Comparison of ENCODE assay signal across 8 cellular contexts in the genomic region with DNA sequence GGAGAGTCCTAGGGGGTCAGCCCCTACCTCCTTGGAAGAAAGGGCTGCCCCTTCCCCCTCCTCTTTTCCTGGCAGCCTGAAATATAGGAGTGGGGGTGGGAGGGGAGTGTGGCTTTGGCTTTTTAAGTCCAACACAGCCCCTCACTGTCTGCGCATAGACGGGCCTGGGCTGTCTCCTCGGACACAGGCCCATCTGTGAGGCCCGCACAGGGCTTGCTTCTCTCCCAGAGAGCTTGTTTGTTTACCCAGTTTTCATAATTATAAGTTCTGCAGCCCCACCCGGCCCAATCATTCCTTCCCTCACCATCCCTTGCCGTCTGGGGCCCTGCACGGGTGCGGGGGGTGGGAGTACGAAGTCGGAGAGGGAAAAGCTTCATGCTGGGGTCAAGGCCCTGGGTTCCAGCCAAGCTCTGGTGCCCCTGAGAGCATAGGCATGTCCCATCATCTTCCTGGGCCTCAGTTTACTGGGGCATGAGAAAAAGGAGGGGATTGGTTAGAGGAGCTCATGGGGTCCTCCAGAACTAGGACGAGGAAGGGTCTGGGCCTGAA. TPM values are rescaled to one million over a fixed set of nuclear protein-coding genes. Genes with fewer than 3 reads are reported as not detected.
DNase-seq lines count a peak whose midpoint lies in the region; ATAC-seq, FAIRE-seq and TF ChIP-seq lines count a peak whose summit lies in the region.

No MANE protein-coding gene starts in this region.

- WGBS in SK-N-SH (ENCODE audit: low lambda C conversion rate): 72% methylated on average over 11 of the region's 11 CpGs
- 37% methylated on average over 11 of the region's 11 CpGs for WGBS in suprapubic skin

- TF ChIP-seq EP300 in SK-N-SH (IDR thresholded peaks at IDR 0.05; ENCODE audit: borderline replicate concordance in 1 of 2, low read depth in 1 of 2, low read length in 1 of 2): no peak
- TF ChIP-seq EP300 in suprapubic skin (IDR thresholded peaks at IDR 0.05): no peak

- H3K27me3 ChIP-seq in SK-N-SH (ENCODE audit: insufficient read depth): no peaks in the 10 kb centered on the region
- no peaks in the 10 kb centered on the region for H3K27me3 ChIP-seq in suprapubic skin

- FAIRE-seq in kidney (lab: Jason Lieb, UNC): no peak

- peaks cover 8 to 39% of the 10 kb centered on the region in 2 experiments for H3K36me3 ChIP-seq in SK-N-SH (replicated peaks in 1 of 2; ENCODE audit: control insufficient read depth in 1 of 2, insufficient read depth in 2 of 2, low read length in 1 of 2)
- H3K36me3 ChIP-seq in kidney (ENCODE audit: control insufficient read depth in 1 of 2, insufficient read depth in 2 of 2, low read length in 2 of 2): peaks cover 0 to 8% of the 10 kb centered on the region in 2 donors
- H3K36me3 ChIP-seq in suprapubic skin: peaks cover 7% of the 10 kb centered on the region

- H3K79me2 ChIP-seq in SK-N-SH (ENCODE audit: insufficient read depth): peaks cover 95% of the 10 kb centered on the region

- peak overlapping the region; percentile 17 for H3K4me3 Mint-ChIP-seq in activated naive CD8-positive, alpha-beta T cell

- no peaks in the 10 kb centered on the region for H3K9me3 Mint-ChIP-seq in activated naive CD8-positive, alpha-beta T cell (ENCODE audit: low read depth)

- peak overlapping the region in 1 of 2 experiments; percentile 33; a peak in 1 of 4 replicates for H3K4me3 ChIP-seq in SK-N-SH (ENCODE audit: low read depth in 2 of 2, low read length in 1 of 2)
- no peak overlapping the region for H3K4me3 ChIP-seq in kidney (ENCODE audit: low read length in 2 of 2)
- no peak overlapping the region for H3K4me3 ChIP-seq in suprapubic skin

- H3K27me3 Mint-ChIP-seq in activated naive CD8-positive, alpha-beta T cell: no peaks in the 10 kb centered on the region

- peak overlapping the region; percentile 45; the same call in 1 of the 2 replicates for H3K9ac ChIP-seq in SK-N-SH
- peak overlapping the region in 1 of 2 donors; percentile 75 for H3K9ac ChIP-seq in kidney (ENCODE audit: low read length in 2 of 2)

- POLR2A ChIA-PET in SK-N-SH (lab: Yijun Ruan, JAX): interaction anchor here (0.5 to 1.9 kb wide), 2 partner anchors 9 to 235 kb away, joined by 3 to 5 read pairs; no protein-coding TSS in a partner anchor

- no peak overlapping the region for H2AFZ ChIP-seq in SK-N-SH (ENCODE audit: low read depth)

- peak overlapping the region; percentile 92 to 94 for H3K27ac ChIP-seq in SK-N-SH (ENCODE audit: low read depth in 2 of 2, low read length in 1 of 2)
- peak overlapping the region; percentile 16 to 40 for H3K27ac ChIP-seq in kidney (ENCODE audit: low read depth in 2 of 2, low read length in 2 of 2)
- peak overlapping the region; percentile 84 for H3K27ac ChIP-seq in suprapubic skin

- no peak for DNase-seq in SK-N-SH
- DNase-seq in kidney: peak; percentile 59
- DNase-seq in suprapubic skin (ENCODE audit: low spot score in 2 of 2): peak in 1 of 2 donors; percentile 55
- no peak for DNase-seq in NCI-H345 treated with DMSO at 0.1 percent for 48 hours (lab: John Stamatoyannopoulos, UW; ENCODE audit: unreplicated experiment)
- DNase-seq in cerebellum (ENCODE audit: low spot score): no peak
- DNase-seq in NCI-H1694 (lab: John Stamatoyannopoulos, UW): no peak

- ATAC-seq in SK-N-SH treated with all-trans-retinoic acid at 6 μM for 48 hours: no peak

- no peaks in the 10 kb centered on the region for H3K9me3 ChIP-seq in SK-N-SH
- no peaks in the 10 kb centered on the region for H3K9me3 ChIP-seq in kidney (ENCODE audit: control insufficient read depth in 1 of 2, low read length in 2 of 2)
- no peaks in the 10 kb centered on the region for H3K9me3 ChIP-seq in suprapubic skin

- peaks cover 34% of the 10 kb centered on the region for H4K20me1 ChIP-seq in SK-N-SH (ENCODE audit: insufficient read depth)

- no peak for TF ChIP-seq RAD21 in SK-N-SH (IDR thresholded peaks at IDR 0.05; ENCODE audit: low read length)

- no peaks in the 10 kb centered on the region for H3K36me3 Mint-ChIP-seq in activated naive CD8-positive, alpha-beta T cell

- H3K4me2 ChIP-seq in SK-N-SH: peak overlapping the region; percentile 80

- H3F3A ChIP-seq in SK-N-SH (replicated peaks; ENCODE audit: insufficient read depth): peaks cover 55% of the 10 kb centered on the region

- no peak for TF ChIP-seq POLR2A in suprapubic skin (IDR thresholded peaks at IDR 0.05)

- H3K4me1 ChIP-seq in SK-N-SH (ENCODE audit: control insufficient read depth in 1 of 2, insufficient read depth in 2 of 2, low read depth in 1 of 2, low read length in 1 of 2): peaks cover 38 to 73% of the 10 kb centered on the region in 2 experiments; a peak in 3 of 4 replicates
- peaks cover 37 to 55% of the 10 kb centered on the region in 2 donors for H3K4me1 ChIP-seq in kidney (ENCODE audit: control insufficient read depth in 1 of 2, insufficient read depth in 1 of 2, low read depth in 1 of 2, low read length in 2 of 2)
- peaks cover 94% of the 10 kb centered on the region for H3K4me1 ChIP-seq in suprapubic skin

- no peak overlapping the region for H3K27ac Mint-ChIP-seq in activated naive CD8-positive, alpha-beta T cell

- H3K9me2 ChIP-seq in SK-N-SH: no peaks in the 10 kb centered on the region

- TF ChIP-seq CTCF in SK-N-SH (IDR thresholded peaks at IDR 0.05): no peak
- no peak for TF ChIP-seq CTCF in kidney (IDR thresholded peaks at IDR 0.05; ENCODE audit: borderline replicate concordance, extremely low read depth, insufficient read depth)
- TF ChIP-seq CTCF in suprapubic skin (IDR thresholded peaks at IDR 0.05): no peak

- intact Hi-C loops in kidney (cut with DNase I): no loop called here

- peaks cover 55% of the 10 kb centered on the region for H3K4me1 Mint-ChIP-seq in activated naive CD8-positive, alpha-beta T cell (ENCODE audit: low read depth)

- CTCF ChIA-PET in SK-N-SH (lab: Yijun Ruan, JAX): interaction anchor here (0.9 to 5.5 kb wide), 7 partner anchors 9 to 177 kb away, joined by 3 to 23 read pairs (median 5); partner anchors contain the start of gene TOR2A

TF ChIP-seq in SK-N-SH, 30 proteins besides CTCF, POLR2A, EP300 and RAD21:
- TF ChIP-seq ELF1 (IDR thresholded peaks at IDR 0.05): no peak

TF ChIP-seq in SK-N-SH treated with all-trans-retinoic acid at 6 μM for 48 hours, 23 proteins besides CTCF, POLR2A, EP300 and RAD21 (continues in another document):
- no peak for TF ChIP-seq CSRNP3 (CRISPR knock-in tag; IDR thresholded peaks at IDR 0.05)
- TF ChIP-seq BACH2 (CRISPR knock-in tag; IDR thresholded peaks at IDR 0.05; ENCODE audit: borderline replicate concordance): no peak
- TF ChIP-seq PPARA (CRISPR knock-in tag; IDR thresholded peaks at IDR 0.05; ENCODE audit: borderline replicate concordance): no peak
- no peak for TF ChIP-seq ZNF70 (CRISPR knock-in tag; IDR thresholded peaks at IDR 0.05)
- TF ChIP-seq ARNTL (CRISPR knock-in tag; IDR thresholded peaks at IDR 0.05; ENCODE audit: borderline replicate concordance, low read depth): no peak
- TF ChIP-seq, protein P1, sequence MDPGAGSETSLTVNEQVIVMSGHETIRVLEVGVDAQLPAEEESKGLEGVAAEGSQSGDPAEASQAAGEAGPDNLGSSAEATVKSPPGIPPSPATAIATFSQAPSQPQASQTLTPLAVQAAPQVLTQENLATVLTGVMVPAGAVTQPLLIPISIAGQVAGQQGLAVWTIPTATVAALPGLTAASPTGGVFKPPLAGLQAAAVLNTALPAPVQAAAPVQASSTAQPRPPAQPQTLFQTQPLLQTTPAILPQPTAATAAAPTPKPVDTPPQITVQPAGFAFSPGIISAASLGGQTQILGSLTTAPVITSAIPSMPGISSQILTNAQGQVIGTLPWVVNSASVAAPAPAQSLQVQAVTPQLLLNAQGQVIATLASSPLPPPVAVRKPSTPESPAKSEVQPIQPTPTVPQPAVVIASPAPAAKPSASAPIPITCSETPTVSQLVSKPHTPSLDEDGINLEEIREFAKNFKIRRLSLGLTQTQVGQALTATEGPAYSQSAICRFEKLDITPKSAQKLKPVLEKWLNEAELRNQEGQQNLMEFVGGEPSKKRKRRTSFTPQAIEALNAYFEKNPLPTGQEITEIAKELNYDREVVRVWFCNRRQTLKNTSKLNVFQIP (CRISPR knock-in tag; IDR thresholded peaks at IDR 0.05; ENCODE audit: borderline replicate concordance, low read depth): no peak
- TF ChIP-seq ZNF8 (CRISPR knock-in tag; IDR thresholded peaks at IDR 0.05): no peak
- TF ChIP-seq, protein P2, sequence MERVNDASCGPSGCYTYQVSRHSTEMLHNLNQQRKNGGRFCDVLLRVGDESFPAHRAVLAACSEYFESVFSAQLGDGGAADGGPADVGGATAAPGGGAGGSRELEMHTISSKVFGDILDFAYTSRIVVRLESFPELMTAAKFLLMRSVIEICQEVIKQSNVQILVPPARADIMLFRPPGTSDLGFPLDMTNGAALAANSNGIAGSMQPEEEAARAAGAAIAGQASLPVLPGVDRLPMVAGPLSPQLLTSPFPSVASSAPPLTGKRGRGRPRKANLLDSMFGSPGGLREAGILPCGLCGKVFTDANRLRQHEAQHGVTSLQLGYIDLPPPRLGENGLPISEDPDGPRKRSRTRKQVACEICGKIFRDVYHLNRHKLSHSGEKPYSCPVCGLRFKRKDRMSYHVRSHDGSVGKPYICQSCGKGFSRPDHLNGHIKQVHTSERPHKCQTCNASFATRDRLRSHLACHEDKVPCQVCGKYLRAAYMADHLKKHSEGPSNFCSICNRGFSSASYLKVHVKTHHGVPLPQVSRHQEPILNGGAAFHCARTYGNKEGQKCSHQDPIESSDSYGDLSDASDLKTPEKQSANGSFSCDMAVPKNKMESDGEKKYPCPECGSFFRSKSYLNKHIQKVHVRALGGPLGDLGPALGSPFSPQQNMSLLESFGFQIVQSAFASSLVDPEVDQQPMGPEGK (CRISPR knock-in tag; IDR thresholded peaks at IDR 0.05; ENCODE audit: borderline replicate concordance): no peak
- no peak for TF ChIP-seq TOX (CRISPR knock-in tag; IDR thresholded peaks at IDR 0.05; ENCODE audit: borderline replicate concordance)
- TF ChIP-seq ZNF565 (CRISPR knock-in tag; conservative IDR thresholded peaks at IDR 0.05; ENCODE audit: low read depth): no peak

RNA-seq across cellular contexts. Expression of gene STXBP1, which starts 54.0 kb away (rescaled TPM):
- polyA plus RNA-seq in SK-N-SH (2012; rRNA removed) (33.0 and 44.3 TPM in 2 replicates), kidney (ENCODE audit: insufficient read depth, low read depth, low replicate concordance) (14.3 TPM)
- 39.2 and 49.4 TPM in 2 replicates for polyA plus RNA-seq in SK-N-SH (2012; cell fraction: cytosol; rRNA removed)
- 61.1 and 68.8 TPM in 2 replicates for polyA plus RNA-seq in SK-N-SH (2012; cell fraction: nucleus; rRNA removed)
- total RNA-seq in kidney (32.8 TPM), suprapubic skin (10 to 100 TPM; 18.4 to 28.2 (median 24.5) TPM), cerebellum (96.1 TPM)

Comparison
In these comparisons a context has a peak if more than half of its experiments do, and no peak if none do; other contexts are left out.
1. H3K27ac ChIP-seq: peak in every context shown above with its lines; median percentile 93 in SK-N-SH; 84 in suprapubic skin; 28 in kidney.